32 cellular contexts compared by ENCODE assay signal in genomic region chr6:12062605-12063004, GRCh38.
"Had no signal": no experiment of that assay in that cellular context is flagged by ENCODE, and none has a peak within 500 bp of the region (broad histone marks: within the 10 kb centered on the region; RNA-seq: fewer than 3 reads in every experiment).

No MANE protein-coding gene starts in this region.

- FAIRE-seq: bronchial epithelial cell had no signal

- H3K36me3 ChIP-seq: ascending aorta, cardiac muscle cell had no signal

- H3K4me3 ChIP-seq: ascending aorta, cardiac muscle cell had no signal

- ATAC-seq: activated CD8-positive, alpha-beta T cell treated with anti-CD3 and anti-CD28 coated beads for 36 hours; activated naive CD4-positive, alpha-beta T cell treated with anti-CD3 and anti-CD28 coated beads, Interleukin-2, amount 50 U/mL, for 72 hours; activated naive CD8-positive, alpha-beta T cell treated with anti-CD3 and anti-CD28 coated beads, Interleukin-2, amount 50 U/mL, for 24 hours; activated T-cell treated with anti-CD3 and anti-CD28 coated beads, Interleukin-2, amount 50 U/mL, for 4 hours; activated T-cell treated with anti-CD3 and anti-CD28 coated beads, Interleukin-2, amount 50 U/mL, for 72 hours; activated T-helper 17 cell treated with anti-CD3 and anti-CD28 coated beads, Interleukin-2, amount 50 U/mL, for 72 hours had no signal

- DNase-seq: activated B cell treated with CpG ODN at 0.5 μM for 24 hours; activated CD4-positive, alpha-beta memory T cell treated with anti-CD3 and anti-CD28 coated beads for 36 hours; activated CD4-positive, alpha-beta T cell treated with anti-CD3 and anti-CD28 coated beads for 4 hours; activated CD4-positive, alpha-beta T cell treated with anti-CD3 and anti-CD28 coated beads, Interleukin-2, amount 10 ng/mL, durations not matched to agents 24 days and 14 days; activated CD4-positive, alpha-beta T cell treated with anti-CD3 and anti-CD28 coated beads, Interleukin-2, amount 50 U/mL, for 1 hour; activated CD4-positive, alpha-beta T cell treated with anti-CD3 and anti-CD28 coated beads, Interleukin-2, amount 50 U/mL, for 4 hours; activated CD4-positive, CD25-positive, alpha-beta regulatory T cell treated with anti-CD3 and anti-CD28 coated beads, Interleukin-2, amount 50 U/mL, for 72 hours; activated CD8-positive, alpha-beta memory T cell treated with anti-CD3 and anti-CD28 coated beads, Interleukin-2, amount 50 U/mL, for 4 hours; activated CD8-positive, alpha-beta T cell treated with anti-CD3 and anti-CD28 coated beads for 36 hours; activated effector memory CD4-positive, alpha-beta T cell treated with anti-CD3 and anti-CD28 coated beads, Interleukin-2, amount 50 U/mL, for 16 hours; activated gamma-delta T cell treated with Interleukin-2 at 50 U/mL for 16 hours; activated naive CD4-positive, alpha-beta T cell; activated naive CD4-positive, alpha-beta T cell treated with anti-CD3 and anti-CD28 coated beads for 36 hours; activated naive CD4-positive, alpha-beta T cell treated with anti-CD3 and anti-CD28 coated beads, Interleukin-2, amount 50 U/mL, for 16 hours; activated naive CD8-positive, alpha-beta T cell treated with anti-CD3 and anti-CD28 coated beads, Interleukin-2, amount 10 ng/mL, durations not matched to agents 7 days and 5 days; activated naive CD8-positive, alpha-beta T cell treated with anti-CD3 and anti-CD28 coated beads, Interleukin-2, amount 50 U/mL, for 24 hours; activated T-cell treated with anti-CD3 and anti-CD28 coated beads for 4 hours; activated T-cell treated with anti-CD3 and anti-CD28 coated beads, Interleukin-2, amount 50 U/mL, for 1 hour; activated T-cell treated with anti-CD3 and anti-CD28 coated beads, Interleukin-2, amount 50 U/mL, for 4 hours; activated T-cell treated with anti-CD3 and anti-CD28 coated beads, Interleukin-2, amount 50 U/mL, for 72 hours; amygdala; anterior cingulate cortex; caudate nucleus; cerebellar nuclear complex; T-helper 2 cell; T-helper 9 cell had no signal

- H3K27ac ChIP-seq: ascending aorta, cardiac muscle cell, VCaP had no signal

- H3K27me3 ChIP-seq: ascending aorta, cardiac muscle cell had no signal

- H3K9me3 ChIP-seq: ascending aorta had no signal
